ENCODE assay signal across 10 cellular contexts in genomic region chr9:77215874-77216273, GRCh38. TPM values are rescaled to one million over a fixed set of nuclear protein-coding genes. Genes with fewer than 3 reads are reported as not detected.
DNase-seq lines count a peak whose midpoint lies in the region; ATAC-seq and TF ChIP-seq lines count a peak whose summit lies in the region.
"Had no signal": no experiment of that assay in that cellular context is flagged by ENCODE, and none has a peak within 500 bp of the region (broad histone marks: within the 10 kb centered on the region; RNA-seq: fewer than 3 reads in every experiment).

No MANE protein-coding gene starts in this region.

- intact Hi-C loops in adrenal gland (cut with DNase I) = no loop called here

- H3K9me2 ChIP-seq in SK-N-SH (no peaks in the 10 kb centered on the region), hepatocyte (replicated peaks; ENCODE audit: insufficient read depth) (no peaks in the 10 kb centered on the region)

- peaks cover 41% of the 10 kb centered on the region for H3K36me3 Mint-ChIP-seq in stimulated activated memory B cell treated with anti-CD40 and anti-IgM and Interleukin-4, amounts not matched to agents 10 μg/mL and 1 μg/mL and 100 μg/mL, for 72 hours

- peak; percentile 66 for TF ChIP-seq RAD21 in SK-N-SH (IDR thresholded peaks at IDR 0.05; ENCODE audit: low read length)

- no peaks in the 10 kb centered on the region for H3K9me3 ChIP-seq in SK-N-SH
- H3K9me3 ChIP-seq in hepatocyte (ENCODE audit: low read depth) = no peaks in the 10 kb centered on the region
- no peaks in the 10 kb centered on the region for H3K9me3 ChIP-seq in adrenal gland (replicated peaks in 1 of 3)
- H3K9me3 ChIP-seq: body of pancreas had no signal

- H2AFZ ChIP-seq in SK-N-SH (ENCODE audit: low read depth) = no peak overlapping the region
- H2AFZ ChIP-seq in hepatocyte = no peak overlapping the region

- H3K36me3 ChIP-seq in GM06990 (ENCODE audit: control insufficient read depth, insufficient read depth, low read length) (peaks cover 2% of the 10 kb centered on the region; the same call in 1 of the 2 replicates), SK-N-SH (replicated peaks in 1 of 2; ENCODE audit: control insufficient read depth in 1 of 2, insufficient read depth in 2 of 2, low read length in 1 of 2) (peaks cover 35 to 45% of the 10 kb centered on the region in 2 experiments), hepatocyte (replicated peaks; ENCODE audit: insufficient read depth, low read depth) (no peaks in the 10 kb centered on the region), adrenal gland (replicated peaks in 1 of 2) (peaks cover 0 to 6% of the 10 kb centered on the region in 2 donors)

- in situ Hi-C loops in ACHN (cut with HindIII; ENCODE audit: low pct_ligation_motif_present, low pct_unique_long_range_greater_than_20kb, low sequenced_read_pairs) = no loop called here

- no peaks in the 10 kb centered on the region for H3K27me3 ChIP-seq in GM06990 (replicated peaks; ENCODE audit: control insufficient read depth, insufficient read depth, low read length)
- no peaks in the 10 kb centered on the region for H3K27me3 ChIP-seq in SK-N-SH (ENCODE audit: insufficient read depth)
- H3K27me3 ChIP-seq in hepatocyte = no peaks in the 10 kb centered on the region
- no peaks in the 10 kb centered on the region for H3K27me3 ChIP-seq in adrenal gland
- H3K27me3 ChIP-seq: body of pancreas had no signal

- no peak overlapping the region for H3K4me2 ChIP-seq in SK-N-SH
- H3K4me2 ChIP-seq in hepatocyte = no peak overlapping the region

- no peaks in the 10 kb centered on the region for H3K9me3 Mint-ChIP-seq in stimulated activated memory B cell treated with anti-CD40 and anti-IgM and Interleukin-4, amounts not matched to agents 10 μg/mL and 1 μg/mL and 100 μg/mL, for 72 hours
- H3K9me3 Mint-ChIP-seq: activated CD4-positive, alpha-beta T cell treated with anti-CD3 and anti-CD28 coated beads, Interleukin-2, amount 10 ng/mL, durations not matched to agents 7 days and 5 days had no signal

- no peak for TF ChIP-seq EP300 in SK-N-SH (IDR thresholded peaks at IDR 0.05; ENCODE audit: borderline replicate concordance in 1 of 2, low read depth in 1 of 2, low read length in 1 of 2)

- ATAC-seq in GM19328 (IDR thresholded peaks at IDR 0.05; ENCODE audit: unreplicated experiment) (no peak), GM18867 (IDR thresholded peaks at IDR 0.05; ENCODE audit: unreplicated experiment) (no peak)
- no peak for ATAC-seq in stimulated activated memory B cell treated with anti-CD40 and anti-IgM and Interleukin-4, amounts not matched to agents 10 μg/mL and 1 μg/mL and 100 μg/mL, for 72 hours
- ATAC-seq: body of pancreas had no signal

- DNase-seq in ACHN (peak; percentile 37), GM06990 (ENCODE audit: extremely low read depth, insufficient read length) (no peak), SK-N-SH (no peak), hepatocyte (ENCODE audit: low spot score) (peak; percentile 13), adrenal gland (no peak)
- DNase-seq: activated CD4-positive, alpha-beta T cell treated with anti-CD3 and anti-CD28 coated beads, Interleukin-2, amount 10 ng/mL, durations not matched to agents 7 days and 5 days; body of pancreas had no signal

- no peak overlapping the region for H3K4me3 ChIP-seq in GM06990 (replicated peaks; ENCODE audit: low read depth, low read length)
- H3K4me3 ChIP-seq in SK-N-SH (ENCODE audit: low read depth in 2 of 2, low read length in 1 of 2) = no peak overlapping the region
- H3K4me3 ChIP-seq in hepatocyte = no peak overlapping the region
- H3K4me3 ChIP-seq in adrenal gland = no peak overlapping the region
- H3K4me3 ChIP-seq: body of pancreas had no signal

- POLR2A ChIA-PET in SK-N-SH (lab: Yijun Ruan, JAX) = no interaction called here

- TF ChIP-seq CTCF in GM06990 (IDR thresholded peaks at IDR 0.05; ENCODE audit: insufficient read depth, low read length, poor library complexity, severe bottlenecking) (peak; percentile 8), SK-N-SH (IDR thresholded peaks at IDR 0.05) (peak; percentile 51), hepatocyte (IDR thresholded peaks at IDR 0.05; ENCODE audit: poor library complexity) (peak; percentile 29), adrenal gland (IDR thresholded peaks at IDR 0.05) (peak in 3 of 6 experiments; percentile 5 to 19 (median 15))

- H4K20me1 ChIP-seq in SK-N-SH (ENCODE audit: insufficient read depth) (no peaks in the 10 kb centered on the region), hepatocyte (ENCODE audit: insufficient read depth, poor library complexity, severe bottlenecking) (no peaks in the 10 kb centered on the region)

- no peaks in the 10 kb centered on the region for H3K79me2 ChIP-seq in SK-N-SH (ENCODE audit: insufficient read depth)
- no peaks in the 10 kb centered on the region for H3K79me2 ChIP-seq in hepatocyte

- no peak overlapping the region for H3K4me3 Mint-ChIP-seq in stimulated activated memory B cell treated with anti-CD40 and anti-IgM and Interleukin-4, amounts not matched to agents 10 μg/mL and 1 μg/mL and 100 μg/mL, for 72 hours
- H3K4me3 Mint-ChIP-seq: activated CD4-positive, alpha-beta T cell treated with anti-CD3 and anti-CD28 coated beads, Interleukin-2, amount 10 ng/mL, durations not matched to agents 7 days and 5 days had no signal

- H3K9ac ChIP-seq in SK-N-SH = no peak overlapping the region

- CTCF ChIA-PET in SK-N-SH (lab: Yijun Ruan, JAX) = interaction anchor here (0.5 to 2.3 kb wide), 13 partner anchors 11 to 55 kb away, joined by 3 to 25 read pairs (median 3); no protein-coding TSS in a partner anchor

- H3K27me3 Mint-ChIP-seq in stimulated activated memory B cell treated with anti-CD40 and anti-IgM and Interleukin-4, amounts not matched to agents 10 μg/mL and 1 μg/mL and 100 μg/mL, for 72 hours = no peaks in the 10 kb centered on the region
- H3K27me3 Mint-ChIP-seq: activated CD4-positive, alpha-beta T cell treated with anti-CD3 and anti-CD28 coated beads, Interleukin-2, amount 10 ng/mL, durations not matched to agents 7 days and 5 days had no signal

- H3K27ac Mint-ChIP-seq in stimulated activated memory B cell treated with anti-CD40 and anti-IgM and Interleukin-4, amounts not matched to agents 10 μg/mL and 1 μg/mL and 100 μg/mL, for 72 hours = no peak overlapping the region
- H3K27ac Mint-ChIP-seq: activated CD4-positive, alpha-beta T cell treated with anti-CD3 and anti-CD28 coated beads, Interleukin-2, amount 10 ng/mL, durations not matched to agents 7 days and 5 days had no signal

- no peaks in the 10 kb centered on the region for H3K4me1 Mint-ChIP-seq in stimulated activated memory B cell treated with anti-CD40 and anti-IgM and Interleukin-4, amounts not matched to agents 10 μg/mL and 1 μg/mL and 100 μg/mL, for 72 hours
- H3K4me1 Mint-ChIP-seq: activated CD4-positive, alpha-beta T cell treated with anti-CD3 and anti-CD28 coated beads, Interleukin-2, amount 10 ng/mL, durations not matched to agents 7 days and 5 days had no signal

- H3K27ac ChIP-seq in SK-N-SH (ENCODE audit: low read depth in 2 of 2, low read length in 1 of 2) (no peak overlapping the region), hepatocyte (no peak overlapping the region), adrenal gland (no peak overlapping the region)
- H3K27ac ChIP-seq: body of pancreas had no signal

- 95% methylated on average over 5 of the region's 5 CpGs for WGBS in SK-N-SH (ENCODE audit: low lambda C conversion rate)
- 84% methylated on average over 5 of the region's 5 CpGs for WGBS in hepatocyte (ENCODE audit: low lambda C conversion rate, missing lambda C conversion rate)
- 68 to 86% (median 72%) methylated on average over 5 of the region's 5 CpGs for WGBS in adrenal gland, 4 donors

- TF ChIP-seq POLR2A in adrenal gland (IDR thresholded peaks at IDR 0.05) = no peak

- peaks cover 8% of the 10 kb centered on the region for H3F3A ChIP-seq in SK-N-SH (replicated peaks; ENCODE audit: insufficient read depth)

- peaks cover 0 to 4% of the 10 kb centered on the region in 2 experiments; a peak in 3 of 4 replicates for H3K4me1 ChIP-seq in SK-N-SH (ENCODE audit: control insufficient read depth in 1 of 2, insufficient read depth in 2 of 2, low read depth in 1 of 2, low read length in 1 of 2)
- no peaks in the 10 kb centered on the region for H3K4me1 ChIP-seq in hepatocyte (ENCODE audit: insufficient read depth)
- H3K4me1 ChIP-seq in adrenal gland (replicated peaks in 1 of 2) = peaks cover 0 to 5% of the 10 kb centered on the region in 2 donors
- H3K4me1 ChIP-seq: body of pancreas had no signal

TF ChIP-seq in SK-N-SH, 30 proteins besides CTCF, POLR2A, EP300 and RAD21:
- TF ChIP-seq SMC3 (IDR thresholded peaks at IDR 0.05; ENCODE audit: low read depth, low read length) (peak; percentile 35; the same call in 1 of the 2 replicates), MXI1 (IDR thresholded peaks at IDR 0.05; ENCODE audit: low read depth, low read length) (no peak)
TF ChIP-seq in SK-N-SH: peak in this region for 1.

RNA-seq across cellular contexts. Expression of gene VPS13A, which starts 38.5 kb away (rescaled TPM):
- polyA plus RNA-seq in SK-N-SH (2012; rRNA removed) (6.0 and 9.7 TPM in 2 replicates), hepatocyte (13.2 and 19.3 TPM in 2 replicates), adrenal gland (10 to 100 TPM; 16.2 to 44.7 (median 24.7) TPM)
- 5.0 and 5.6 TPM in 2 replicates for polyA plus RNA-seq in SK-N-SH (2012; cell fraction: cytosol; rRNA removed)
- polyA plus RNA-seq in SK-N-SH (2012; cell fraction: nucleus; rRNA removed) = 17.5 and 47.9 TPM in 2 replicates
- total RNA-seq in hepatocyte (64.1 and 65.6 TPM in 2 replicates), adrenal gland (10 to 100 TPM; 18.0 to 64.0 (median 34.2) TPM)

Comparison
In these comparisons a context has a peak if more than half of its experiments do, and no peak if none do; other contexts are left out.
1. DNase-seq: peak in ACHN (single experiment) and hepatocyte (single experiment); none in GM06990 (single experiment), SK-N-SH (single experiment) and adrenal gland (0 of 7).